19 cellular contexts compared by ENCODE assay signal in genomic region chr2:239089884-239090283, GRCh38.
DNase-seq lines count a peak whose midpoint lies in the region; ATAC-seq lines count a peak whose summit lies in the region.
"Had no signal": no experiment of that assay in that cellular context is flagged by ENCODE, and none has a peak within 500 bp of the region (broad histone marks: within the 10 kb centered on the region; RNA-seq: fewer than 3 reads in every experiment).

No MANE protein-coding gene starts in this region.

- peaks cover 0 to 4% of the 10 kb centered on the region in 2 donors for H3K9me3 ChIP-seq in neuronal stem cell (replicated peaks in 1 of 2; ENCODE audit: control insufficient read depth in 2 of 2, insufficient read depth in 1 of 2, low read depth in 1 of 2, low read length in 2 of 2)
- H3K9me3 ChIP-seq: A549, Caco-2 had no signal

- H3K36me3 Mint-ChIP-seq in activated CD4-positive, alpha-beta T cell treated with anti-CD3 and anti-CD28 coated beads for 36 hours (ENCODE audit: low read depth) = peaks cover 6% of the 10 kb centered on the region

- no peak overlapping the region for H4K91ac ChIP-seq in neuronal stem cell (ENCODE audit: low read depth, low read length, poor library complexity)

- no peaks in the 10 kb centered on the region for H3K4me1 Mint-ChIP-seq in activated CD4-positive, alpha-beta T cell treated with anti-CD3 and anti-CD28 coated beads for 36 hours
- H3K4me1 Mint-ChIP-seq in stimulated activated naive CD8-positive, alpha-beta T cell treated with anti-CD3 and anti-CD28 coated beads, Interleukin-15, amount 100 ng/mL, for 72 hours = no peaks in the 10 kb centered on the region

- peak overlapping the region; percentile 63 for H2BK12ac ChIP-seq in neuronal stem cell (ENCODE audit: low read length)

- no peak overlapping the region for H2BK5ac ChIP-seq in neuronal stem cell (ENCODE audit: low read length)

- CTCF ChIA-PET in activated CD4-positive, alpha-beta T cell treated with anti-CD3 and anti-CD28 coated beads for 36 hours (lab: Charles Lee) = no interaction called here

- intact Hi-C loops in activated CD4-positive, alpha-beta T cell treated with anti-CD3 and anti-CD28 coated beads for 36 hours (cut with DNase I, micrococcal nuclease) = no loop called here

- no peak overlapping the region for H3K27ac Mint-ChIP-seq in activated CD4-positive, alpha-beta T cell treated with anti-CD3 and anti-CD28 coated beads for 36 hours
- H3K27ac Mint-ChIP-seq in stimulated activated naive CD8-positive, alpha-beta T cell treated with anti-CD3 and anti-CD28 coated beads, Interleukin-15, amount 100 ng/mL, for 72 hours = peak overlapping the region in 1 of 2 donors; percentile 71
- H3K27ac Mint-ChIP-seq: CD4-positive, alpha-beta T cell had no signal

- no peaks in the 10 kb centered on the region for H3K27me3 ChIP-seq in neuronal stem cell (ENCODE audit: control insufficient read depth in 3 of 3, insufficient read depth in 3 of 3, low read depth in 1 of 3, low read length in 3 of 3)

- no peak overlapping the region for H2AFZ ChIP-seq in neuronal stem cell (ENCODE audit: low read length)

- peak overlapping the region; percentile 63 for H3K14ac ChIP-seq in neuronal stem cell (ENCODE audit: low read length)

- H2AK5ac ChIP-seq in neuronal stem cell (ENCODE audit: low read depth, low read length) = no peak overlapping the region

- DNase-seq in activated CD4-positive, alpha-beta T cell treated with anti-CD3 and anti-CD28 coated beads for 36 hours = peak; percentile 12
- DNase-seq in activated CD4-positive, alpha-beta T cell treated with anti-CD3 and anti-CD28 coated beads for 1 hour = no peak
- no peak for DNase-seq in stimulated activated naive CD8-positive, alpha-beta T cell treated with anti-CD3 and anti-CD28 coated beads, Interleukin-15, Interleukin-2, amounts not matched to agents 100 U/mL and 50 U/mL, for 24 hours
- no peak for DNase-seq in stimulated activated naive CD8-positive, alpha-beta T cell treated with anti-CD3 and anti-CD28 coated beads, Interleukin-15, amount 100 ng/mL, for 72 hours
- DNase-seq in neuronal stem cell (ENCODE audit: low spot score) (no peak), HK-2 (ENCODE audit: unreplicated experiment) (no peak)
- DNase-seq: AML-193; Caco-2; CD4-positive, alpha-beta T cell; GOT3; H7; IMR-90 had no signal

- no peak overlapping the region for H3K4me3 Mint-ChIP-seq in activated CD4-positive, alpha-beta T cell treated with anti-CD3 and anti-CD28 coated beads for 36 hours
- no peak overlapping the region for H3K4me3 Mint-ChIP-seq in stimulated activated naive CD8-positive, alpha-beta T cell treated with anti-CD3 and anti-CD28 coated beads, Interleukin-15, amount 100 ng/mL, for 72 hours
- H3K4me3 Mint-ChIP-seq: CD4-positive, alpha-beta T cell had no signal

- H3K4me3 ChIP-seq in neuronal stem cell (ENCODE audit: low read length in 2 of 2) = no peak overlapping the region
- H3K4me3 ChIP-seq: A549 had no signal

- H3K4me2 ChIP-seq in neuronal stem cell (ENCODE audit: insufficient read depth, low read length, poor library complexity, severe bottlenecking) = no peak overlapping the region
- H3K4me2 ChIP-seq: A549 had no signal

- H3K23ac ChIP-seq in neuronal stem cell (ENCODE audit: low read depth, low read length, poor library complexity) = no peak overlapping the region

- peaks cover 0 to 28% of the 10 kb centered on the region in 2 donors for H3K36me3 ChIP-seq in neuronal stem cell (replicated peaks in 1 of 2; ENCODE audit: control insufficient read depth in 2 of 2, insufficient read depth in 2 of 2, low read length in 2 of 2)

- no peaks in the 10 kb centered on the region for H3K79me1 ChIP-seq in neuronal stem cell (ENCODE audit: low read depth, low read length)

- H3K27ac ChIP-seq in neuronal stem cell (replicated peaks; ENCODE audit: low read length) = no peak overlapping the region
- H3K27ac ChIP-seq: 22Rv1, A549, C4-2B, HL-60 had no signal

- no peaks in the 10 kb centered on the region for H3K9me3 Mint-ChIP-seq in activated CD4-positive, alpha-beta T cell treated with anti-CD3 and anti-CD28 coated beads for 36 hours (ENCODE audit: low read depth)
- no peaks in the 10 kb centered on the region for H3K9me3 Mint-ChIP-seq in stimulated activated naive CD8-positive, alpha-beta T cell treated with anti-CD3 and anti-CD28 coated beads, Interleukin-15, amount 100 ng/mL, for 72 hours
- H3K9me3 Mint-ChIP-seq: CD4-positive, alpha-beta T cell had no signal

- H3K18ac ChIP-seq in neuronal stem cell (ENCODE audit: low read length) = peak overlapping the region; percentile 71

- no peak overlapping the region for H3K9ac ChIP-seq in neuronal stem cell (ENCODE audit: low read depth, low read length, poor library complexity)

- no peak overlapping the region for H2BK15ac ChIP-seq in neuronal stem cell (ENCODE audit: low read length)

- H4K8ac ChIP-seq in neuronal stem cell (ENCODE audit: low read depth, low read length) = no peak overlapping the region

- WGBS in neuronal stem cell (ENCODE audit: extremely low coverage in 2 of 2, insufficient read length in 2 of 2, insufficient replicate concordance in 1 of 2), 2 donors = no CpG with 5 or more reads among the region's 13 CpGs

- H3K4me1 ChIP-seq in neuronal stem cell (ENCODE audit: control insufficient read depth in 2 of 2, insufficient read depth in 1 of 2, low read depth in 1 of 2, low read length in 2 of 2) = peaks cover 0 to 2% of the 10 kb centered on the region in 2 donors
- H3K4me1 ChIP-seq: A549, Caco-2 had no signal

- POLR2A ChIA-PET in activated CD4-positive, alpha-beta T cell treated with anti-CD3 and anti-CD28 coated beads for 36 hours (lab: Charles Lee) = no interaction called here

- no peak overlapping the region for H3K4ac ChIP-seq in neuronal stem cell (ENCODE audit: low read length)

- no peaks in the 10 kb centered on the region for H3K27me3 Mint-ChIP-seq in activated CD4-positive, alpha-beta T cell treated with anti-CD3 and anti-CD28 coated beads for 36 hours
- no peaks in the 10 kb centered on the region for H3K27me3 Mint-ChIP-seq in stimulated activated naive CD8-positive, alpha-beta T cell treated with anti-CD3 and anti-CD28 coated beads, Interleukin-15, amount 100 ng/mL, for 72 hours
- H3K27me3 Mint-ChIP-seq: CD4-positive, alpha-beta T cell had no signal

- no peak overlapping the region for H2BK120ac ChIP-seq in neuronal stem cell (ENCODE audit: low read depth, low read length)

- ATAC-seq in activated CD4-positive, alpha-beta T cell treated with anti-CD3 and anti-CD28 coated beads for 36 hours = no peak
- ATAC-seq in stimulated activated naive CD8-positive, alpha-beta T cell treated with anti-CD3 and anti-CD28 coated beads, Interleukin-15, Interleukin-2, amounts not matched to agents 100 U/mL and 50 U/mL, for 24 hours = peak; percentile 36
- ATAC-seq in stimulated activated naive CD8-positive, alpha-beta T cell treated with anti-CD3 and anti-CD28 coated beads, Interleukin-15, amount 100 ng/mL, for 72 hours = no peak
- ATAC-seq in HG03045 (IDR thresholded peaks at IDR 0.05; ENCODE audit: unreplicated experiment) (no peak), HG02623 (IDR thresholded peaks at IDR 0.05; ENCODE audit: unreplicated experiment) (no peak)
- ATAC-seq: A549, HCT116 had no signal
